ENCODE assay signal across 21 cellular contexts in genomic region chr16:35296962-35297653, GRCh38.
"Had no signal": no experiment of that assay in that cellular context is flagged by ENCODE, and none has a peak within 500 bp of the region (broad histone marks: within the 10 kb centered on the region; RNA-seq: fewer than 3 reads in every experiment).

No MANE protein-coding gene starts in this region.

- DNase-seq: cortex of kidney; effector memory CD8-positive, alpha-beta T cell; esophagus squamous epithelium; hypothalamus; mesendoderm; midbrain; naive thymus-derived CD4-positive, alpha-beta T cell; right lobe of liver; stimulated activated CD4-positive, alpha-beta T cell treated with anti-CD3 and anti-CD28 coated beads, Interleukin-12 subunit alpha, Interleukin-12 subunit beta, amount 100 ng/mL, for 4 hours; stimulated activated CD4-positive, alpha-beta T cell treated with anti-CD3 and anti-CD28 coated beads, Interleukin-1b, Interleukin-23, amount 100 ng/mL, for 48 hours; stimulated activated CD4-positive, alpha-beta T cell treated with anti-CD3 and anti-CD28 coated beads, Interleukin-4, amount 100 ng/mL, for 1 hour; stimulated activated CD8-positive, alpha-beta memory T cell treated with anti-CD3 and anti-CD28 coated beads, Interleukin-4, amount 100 ng/mL, for 48 hours; stimulated activated naive CD4-positive, alpha-beta T cell; stimulated activated naive CD8-positive, alpha-beta T cell treated with anti-CD3 and anti-CD28 coated beads, Interleukin-15, amount 100 ng/mL, for 72 hours; transverse colon; upper lobe of right lung; uterus had no signal

- H3K36me3 ChIP-seq: esophagus squamous epithelium, neural progenitor cell, right lobe of liver, suprapubic skin, transverse colon, upper lobe of right lung, uterus had no signal

- H3K4me3 ChIP-seq: esophagus squamous epithelium, neural progenitor cell, right lobe of liver, smooth muscle cell, suprapubic skin, transverse colon, upper lobe of right lung, uterus had no signal

- H3K27ac ChIP-seq: esophagus squamous epithelium, neural progenitor cell, parathyroid adenoma, right lobe of liver, suprapubic skin, transverse colon, upper lobe of right lung, uterus had no signal

- ATAC-seq: effector memory CD8-positive, alpha-beta T cell; naive thymus-derived CD4-positive, alpha-beta T cell; stimulated activated naive CD8-positive, alpha-beta T cell treated with anti-CD3 and anti-CD28 coated beads, Interleukin-15, amount 100 ng/mL, for 72 hours; upper lobe of right lung had no signal

- H3K4me1 ChIP-seq: neural progenitor cell, parathyroid adenoma, right lobe of liver, transverse colon, upper lobe of right lung, uterus had no signal

- H3K27me3 ChIP-seq: esophagus squamous epithelium, neural progenitor cell, right lobe of liver, suprapubic skin, transverse colon, upper lobe of right lung, uterus had no signal

- H3K9me3 ChIP-seq: esophagus squamous epithelium, right lobe of liver, suprapubic skin, upper lobe of right lung, uterus had no signal
